In genomic region chr5:58187473-58188286, GRCh38 we compare ENCODE assay signal across 27 cellular contexts.
DNase-seq lines count a peak whose midpoint lies in the region; ATAC-seq and TF ChIP-seq lines count a peak whose summit lies in the region.
"Had no signal": no experiment of that assay in that cellular context is flagged by ENCODE, and none has a peak within 500 bp of the region (broad histone marks: within the 10 kb centered on the region; RNA-seq: fewer than 3 reads in every experiment).

No MANE protein-coding gene starts in this region.

- H3K27ac ChIP-seq in ACC112 (ENCODE audit: low read depth, low read length) (peak overlapping the region; percentile 48), Panc1 (ENCODE audit: low read length) (peak overlapping the region; percentile 100), foreskin keratinocyte (peak overlapping the region; percentile 1)
- H3K27ac ChIP-seq: BLaER1, left lung, tibial artery had no signal

- ATAC-seq in Panc1 (peak; percentile 66), foreskin keratinocyte (no peak)
- no peak for ATAC-seq in activated T-cell treated with anti-CD3 and anti-CD28 coated beads, Interleukin-2, amount 50 U/mL, for 72 hours (replicated peaks in 1 of 2)
- ATAC-seq: activated CD8-positive, alpha-beta memory T cell treated with anti-CD3 and anti-CD28 coated beads, Interleukin-2, amount 10 ng/mL, durations not matched to agents 7 days and 5 days; GM23338 had no signal

- H3K27ac Mint-ChIP-seq in neural crest cell (ENCODE audit: unreplicated experiment), result peak overlapping the region; percentile 45
- H3K27ac Mint-ChIP-seq in activated T-cell treated with anti-CD3 and anti-CD28 coated beads, Interleukin-2, amount 50 U/mL, for 72 hours, result no peak overlapping the region
- H3K27ac Mint-ChIP-seq: activated CD4-positive, alpha-beta T cell treated with anti-CD3 and anti-CD28 coated beads, Interleukin-2, amount 10 ng/mL, durations not matched to agents 24 days and 14 days; activated CD8-positive, alpha-beta memory T cell treated with anti-CD3 and anti-CD28 coated beads, Interleukin-2, amount 10 ng/mL, durations not matched to agents 7 days and 5 days; activated naive CD8-positive, alpha-beta T cell; activated T-helper 1 cell treated with anti-CD3 and anti-CD28 coated beads, Interleukin-12 subunit alpha, Interleukin-12 subunit beta, Interleukin-2, Interleukin-4 antibody, amounts not matched to agents 30 ng/mL and 10 ng/mL and 1 ng/mL, durations not matched to agents 14 hours and 24 hours and 36 hours; GM23338; stimulated activated naive CD8-positive, alpha-beta T cell treated with anti-CD3 and anti-CD28 coated beads, Interleukin-15, Interleukin-2, amounts not matched to agents 100 ng/mL and 50 ng/mL, for 24 hours; T-helper 1 cell treated with Interleukin-12 subunit alpha and Interleukin-12 subunit beta and Interleukin-4 antibody, amounts not matched to agents 30 μg/mL and 1 μg/mL, for 36 hours had no signal

- H3K4me3 ChIP-seq in ACC112 (ENCODE audit: low read depth, low read length) (peak overlapping the region; percentile 28; the same call in 1 of the 2 replicates), Panc1 (ENCODE audit: low read depth in 2 of 2, low read length in 2 of 2) (peak overlapping the region in 1 of 2 experiments; percentile 31; a peak in 2 of 4 replicates)
- H3K4me3 ChIP-seq: BLaER1, body of pancreas, GM23338, left lung, spleen, tibial artery had no signal

- H3K4me1 Mint-ChIP-seq in neural crest cell, result peaks cover 14% of the 10 kb centered on the region
- H3K4me1 Mint-ChIP-seq in activated T-cell treated with anti-CD3 and anti-CD28 coated beads, Interleukin-2, amount 50 U/mL, for 72 hours (ENCODE audit: low read depth), result no peaks in the 10 kb centered on the region
- H3K4me1 Mint-ChIP-seq: activated CD4-positive, alpha-beta T cell treated with anti-CD3 and anti-CD28 coated beads, Interleukin-2, amount 10 ng/mL, durations not matched to agents 24 days and 14 days; activated CD8-positive, alpha-beta memory T cell treated with anti-CD3 and anti-CD28 coated beads, Interleukin-2, amount 10 ng/mL, durations not matched to agents 7 days and 5 days; GM23338 had no signal

- no peak overlapping the region for H3K4me3 Mint-ChIP-seq in neural crest cell
- no peak overlapping the region for H3K4me3 Mint-ChIP-seq in activated T-cell treated with anti-CD3 and anti-CD28 coated beads, Interleukin-2, amount 50 U/mL, for 72 hours
- H3K4me3 Mint-ChIP-seq: activated CD4-positive, alpha-beta T cell treated with anti-CD3 and anti-CD28 coated beads, Interleukin-2, amount 10 ng/mL, durations not matched to agents 24 days and 14 days; activated CD8-positive, alpha-beta memory T cell treated with anti-CD3 and anti-CD28 coated beads, Interleukin-2, amount 10 ng/mL, durations not matched to agents 7 days and 5 days; activated naive CD8-positive, alpha-beta T cell; activated T-helper 1 cell treated with anti-CD3 and anti-CD28 coated beads, Interleukin-12 subunit alpha, Interleukin-12 subunit beta, Interleukin-2, Interleukin-4 antibody, amounts not matched to agents 30 ng/mL and 10 ng/mL and 1 ng/mL, durations not matched to agents 14 hours and 24 hours and 36 hours; GM23338; stimulated activated naive CD8-positive, alpha-beta T cell treated with anti-CD3 and anti-CD28 coated beads, Interleukin-15, Interleukin-2, amounts not matched to agents 100 ng/mL and 50 ng/mL, for 24 hours; T-helper 1 cell treated with Interleukin-12 subunit alpha and Interleukin-12 subunit beta and Interleukin-4 antibody, amounts not matched to agents 30 μg/mL and 1 μg/mL, for 36 hours had no signal

- no peaks in the 10 kb centered on the region for H3K36me3 Mint-ChIP-seq in neural crest cell (ENCODE audit: low read depth)
- no peaks in the 10 kb centered on the region for H3K36me3 Mint-ChIP-seq in activated T-cell treated with anti-CD3 and anti-CD28 coated beads, Interleukin-2, amount 50 U/mL, for 72 hours (ENCODE audit: insufficient read depth in 2 of 2)
- H3K36me3 Mint-ChIP-seq: activated CD8-positive, alpha-beta memory T cell treated with anti-CD3 and anti-CD28 coated beads, Interleukin-2, amount 10 ng/mL, durations not matched to agents 7 days and 5 days; activated naive CD8-positive, alpha-beta T cell had no signal

- H2AFZ ChIP-seq in ACC112 (ENCODE audit: low read length, unreplicated experiment), result peak overlapping the region; percentile 3
- H2AFZ ChIP-seq: GM23338 had no signal

- TF ChIP-seq CTCF in Panc1 (IDR thresholded peaks at IDR 0.05) (no peak), foreskin keratinocyte (conservative IDR thresholded peaks at IDR 0.05) (no peak), neural crest cell (conservative IDR thresholded peaks at IDR 0.05) (no peak)

- BruUV-seq in Panc1 (replicated peaks; lab: Mats Ljungman, UMichigan), result no TSS peak

- H3K4me1 ChIP-seq in ACC112 (ENCODE audit: control insufficient read depth, insufficient read depth, low read length, unreplicated experiment) (peaks cover 54% of the 10 kb centered on the region), Panc1 (ENCODE audit: control insufficient read depth, insufficient read depth, low read length) (peaks cover 63% of the 10 kb centered on the region), foreskin keratinocyte (peaks cover 32% of the 10 kb centered on the region)
- H3K4me1 ChIP-seq: BLaER1, left lung, spleen had no signal

- POLR2A ChIA-PET in Panc1 (lab: Charles Lee), result no interaction called here

- CTCF ChIA-PET in Panc1 (lab: Charles Lee), result no interaction called here

- H3K36me3 ChIP-seq in ACC112 (ENCODE audit: insufficient read depth, low read length) (no peaks in the 10 kb centered on the region), Panc1 (ENCODE audit: control insufficient read depth, insufficient read depth, low read length) (no peaks in the 10 kb centered on the region; the same call in 1 of the 2 replicates)
- H3K36me3 ChIP-seq: BLaER1, left lung, spleen, tibial artery had no signal

- in situ Hi-C loops in Panc1 (cut with HindIII; ENCODE audit: low pct_unique_long_range_greater_than_20kb, low sequenced_read_pairs), result no loop called here

- intact Hi-C loops in Panc1 (cut with micrococcal nuclease; ENCODE audit: unreplicated experiment), result loop anchor here (2.0 to 10.0 kb wide), 4 partner anchors 113 to 693 kb away; no protein-coding TSS in a partner anchor

- no peaks in the 10 kb centered on the region for H3K9me3 Mint-ChIP-seq in neural crest cell
- H3K9me3 Mint-ChIP-seq in activated T-cell treated with anti-CD3 and anti-CD28 coated beads, Interleukin-2, amount 50 U/mL, for 72 hours, result no peaks in the 10 kb centered on the region
- H3K9me3 Mint-ChIP-seq: activated CD4-positive, alpha-beta T cell treated with anti-CD3 and anti-CD28 coated beads, Interleukin-2, amount 10 ng/mL, durations not matched to agents 24 days and 14 days; activated T-helper 1 cell treated with anti-CD3 and anti-CD28 coated beads, Interleukin-12 subunit alpha, Interleukin-12 subunit beta, Interleukin-2, Interleukin-4 antibody, amounts not matched to agents 30 ng/mL and 10 ng/mL and 1 ng/mL, durations not matched to agents 14 hours and 24 hours and 36 hours; GM23338; stimulated activated naive CD8-positive, alpha-beta T cell treated with anti-CD3 and anti-CD28 coated beads, Interleukin-15, Interleukin-2, amounts not matched to agents 100 ng/mL and 50 ng/mL, for 24 hours; T-helper 1 cell treated with Interleukin-12 subunit alpha and Interleukin-12 subunit beta and Interleukin-4 antibody, amounts not matched to agents 30 μg/mL and 1 μg/mL, for 36 hours had no signal

- DNase-seq in Panc1 (ENCODE audit: low read depth, low spot score), result no peak
- no peak for DNase-seq in foreskin keratinocyte
- no peak for DNase-seq in neural crest cell (ENCODE audit: low read depth, low spot score)
- DNase-seq in amygdala (lab: John Stamatoyannopoulos, UW), result no peak
- DNase-seq in activated T-cell treated with anti-CD3 and anti-CD28 coated beads, Interleukin-2, amount 50 U/mL, for 72 hours, result no peak
- DNase-seq in amniotic stem cell (lab: John Stamatoyannopoulos, UW), result no peak
- DNase-seq in stimulated activated naive CD4-positive, alpha-beta T cell treated with Interleukin-2 at 50 U/mL for 16 hours (lab: John Stamatoyannopoulos, UW), result no peak
- DNase-seq: activated CD4-positive, alpha-beta T cell treated with anti-CD3 and anti-CD28 coated beads, Interleukin-2, amount 10 ng/mL, durations not matched to agents 24 days and 14 days; activated CD8-positive, alpha-beta memory T cell treated with anti-CD3 and anti-CD28 coated beads, Interleukin-2, amount 10 ng/mL, durations not matched to agents 7 days and 5 days; head of caudate nucleus; Karpas-422; left lung; NCI-H1930; NCI-H2227 treated with DMSO at 0.1 percent for 48 hours; NCI-H748 treated with DMSO at 0.1 percent for 48 hours; SHP77 treated with DMSO at 0.1 percent for 48 hours; spleen; stimulated activated CD4-positive, alpha-beta T cell treated with anti-CD3 and anti-CD28 coated beads, Interleukin-4, amount 100 ng/mL, for 4 hours; tibial artery had no signal

- no peaks in the 10 kb centered on the region for H3K27me3 Mint-ChIP-seq in neural crest cell (ENCODE audit: low read depth)
- H3K27me3 Mint-ChIP-seq in activated T-cell treated with anti-CD3 and anti-CD28 coated beads, Interleukin-2, amount 50 U/mL, for 72 hours (ENCODE audit: low read depth), result peaks cover 10% of the 10 kb centered on the region
- H3K27me3 Mint-ChIP-seq: activated CD4-positive, alpha-beta T cell treated with anti-CD3 and anti-CD28 coated beads, Interleukin-2, amount 10 ng/mL, durations not matched to agents 24 days and 14 days; activated CD8-positive, alpha-beta memory T cell treated with anti-CD3 and anti-CD28 coated beads, Interleukin-2, amount 10 ng/mL, durations not matched to agents 7 days and 5 days had no signal

- H3K9me3 ChIP-seq in Panc1 (ENCODE audit: control insufficient read depth, insufficient read depth, low read depth, low read length), result peaks cover 3% of the 10 kb centered on the region; the same call in 1 of the 2 replicates
- H3K9me3 ChIP-seq: BLaER1, body of pancreas, left lung, spleen, tibial artery had no signal

- H3K27me3 ChIP-seq in ACC112 (ENCODE audit: insufficient read depth, low read length) (no peaks in the 10 kb centered on the region), Panc1 (ENCODE audit: control insufficient read depth, insufficient read depth, low read length) (no peaks in the 10 kb centered on the region), foreskin keratinocyte (no peaks in the 10 kb centered on the region)
- H3K27me3 ChIP-seq: BLaER1, body of pancreas, left lung, spleen, tibial artery had no signal

- H3K79me2 ChIP-seq in ACC112 (ENCODE audit: control insufficient read depth, insufficient read depth, low read length, unreplicated experiment), result no peaks in the 10 kb centered on the region

Comparison
In these comparisons a context has a peak if more than half of its experiments do, and no peak if none do; other contexts are left out.
1. H3K27ac ChIP-seq: peak in every context shown above with its lines; median percentile 100 in Panc1; 48 in ACC112; 1 in foreskin keratinocyte.